In the genomic region with DNA sequence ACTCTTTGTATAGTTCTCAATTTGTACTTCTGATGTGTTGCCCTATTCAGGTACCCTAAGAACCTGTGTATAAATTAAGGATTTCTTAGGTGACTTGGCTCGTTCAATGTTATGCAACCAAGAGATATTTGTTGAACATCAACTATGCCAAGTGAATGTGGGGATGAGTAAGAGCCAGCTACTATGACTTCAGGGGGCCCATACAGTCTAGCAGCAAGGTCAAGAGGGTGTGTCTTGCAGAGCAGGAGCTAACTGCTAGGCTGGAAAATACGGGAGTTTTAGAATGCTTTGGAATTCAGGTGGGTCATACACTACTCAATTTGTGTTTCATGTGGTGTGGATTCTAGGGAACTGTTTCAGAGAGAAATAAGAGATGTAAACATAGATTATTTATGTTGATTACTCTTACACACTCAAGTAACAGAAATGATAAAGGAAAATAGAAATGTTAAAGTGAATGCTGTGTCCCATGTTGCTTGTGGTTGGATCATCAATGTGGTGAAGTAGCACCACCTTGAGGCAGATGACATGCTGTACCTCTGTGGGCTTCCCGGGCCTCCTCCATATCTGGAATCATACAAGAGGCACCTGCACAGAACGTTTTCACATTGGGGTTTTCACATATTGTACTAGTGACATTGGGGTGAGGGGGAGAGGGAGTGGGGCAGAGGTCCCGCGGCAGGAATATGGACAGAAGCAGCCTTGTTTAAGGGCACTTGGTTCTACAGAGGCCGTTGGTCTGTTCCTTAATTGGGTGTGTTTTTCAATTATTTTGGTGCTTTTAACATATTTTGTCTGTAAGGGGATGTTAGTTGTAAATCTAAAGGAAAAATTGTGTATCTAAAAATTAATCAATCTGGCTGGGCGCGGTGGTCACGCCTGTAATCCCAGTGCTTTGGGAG, we compare ENCODE assay signal across 8 cellular contexts. TPM values are rescaled to one million over a fixed set of nuclear protein-coding genes. Genes with fewer than 3 reads are reported as not detected.
A peak's percentile ranks its signal among the peaks of the same experiment; 100 is the strongest.
DNase-seq lines count a peak whose midpoint lies in the region; ATAC-seq, FAIRE-seq and TF ChIP-seq lines count a peak whose summit lies in the region.

No MANE protein-coding gene starts in this region.

- no peak overlapping the region for H3K14ac ChIP-seq in H1 (ENCODE audit: insufficient read length)

- peak; percentile 93 for TF ChIP-seq RAD21 in H1 (IDR thresholded peaks at IDR 0.05 in 1 of 2, conservative IDR thresholded peaks at IDR 0.05 in 1 of 2; ENCODE audit: low read depth in 2 of 2, low read length in 2 of 2)

- H3K36me3 ChIP-seq in H1 (ENCODE audit: control insufficient read depth in 2 of 4, insufficient read depth in 4 of 4, low read length in 3 of 4) (peaks cover under 1 to 5% (median 3%) of the 10 kb centered on the region in 4 experiments; a peak in 4 of 8 replicates), tibial artery (peaks cover 8 to 29% (median 9%) of the 10 kb centered on the region in 3 donors)

- H4K5ac ChIP-seq in H1 (ENCODE audit: insufficient read length, low read depth, low read length) = no peak overlapping the region

- no peak overlapping the region for H3K56ac ChIP-seq in H1 (replicated peaks; ENCODE audit: insufficient read length, low read depth, low read length)

- TF ChIP-seq POLR2A in H1 (IDR thresholded peaks at IDR 0.05; ENCODE audit: control extremely low read depth in 1 of 2, low read depth in 2 of 2, low read length in 2 of 2) = no peak

- no peaks in the 10 kb centered on the region for H4K20me1 ChIP-seq in H1 (replicated peaks in 1 of 2; ENCODE audit: control insufficient read depth in 1 of 2, insufficient read depth in 2 of 2, low read length in 2 of 2)

- H3K27me3 ChIP-seq in H1 (replicated peaks in 1 of 4; ENCODE audit: control insufficient read depth in 3 of 4, extremely low read depth in 1 of 4, insufficient read depth in 3 of 4, low read length in 3 of 4) = no peaks in the 10 kb centered on the region
- no peaks in the 10 kb centered on the region for H3K27me3 ChIP-seq in tibial artery

- TF ChIP-seq EP300 in H1 (IDR thresholded peaks at IDR 0.05; ENCODE audit: borderline replicate concordance in 1 of 2, low read depth in 2 of 2, low read length in 2 of 2) = no peak

- 75% methylated on average over 10 of the region's 10 CpGs; no CpG with 5 or more reads in 1 of the 2 experiments for WGBS in H1 (ENCODE audit: extremely low coverage in 1 of 2, insufficient coverage in 1 of 2, insufficient read length in 1 of 2, insufficient replicate concordance in 2 of 2, low coverage in 1 of 2, low lambda C conversion rate in 2 of 2, missing lambda C conversion rate in 1 of 2), 2 experiments

- POLR2A ChIA-PET in H1 (lab: Charles Lee; ENCODE audit: partially characterized antibody) = interaction anchor here (0.6 to 1.1 kb wide), 2 partner anchors 11 to 24 kb away, joined by 3 read pairs; no protein-coding TSS in a partner anchor

- peak; percentile 69 to 90 (median 83) for TF ChIP-seq CTCF in H1 (IDR thresholded peaks at IDR 0.05; ENCODE audit: control extremely low read depth in 1 of 3, insufficient read depth in 1 of 3, low read depth in 1 of 3, low read length in 3 of 3)
- peak; percentile 45 to 64 for TF ChIP-seq CTCF in tibial artery (IDR thresholded peaks at IDR 0.05)

- DNase-seq in AML-193 (lab: John Stamatoyannopoulos, UW) (peak; percentile 61 to 62), NCI-H2227 (lab: John Stamatoyannopoulos, UW; ENCODE audit: unreplicated experiment) (peak; percentile 63), H1 (ENCODE audit: low read depth in 1 of 2, low spot score in 2 of 2) (peak in 1 of 2 experiments; percentile 56), mucosa of gallbladder (ENCODE audit: low spot score) (peak; percentile 67), tibial artery (no peak)
- peak; percentile 37 for DNase-seq in activated CD4-positive, alpha-beta T cell treated with anti-CD3 and anti-CD28 coated beads, Interleukin-2, amount 50 U/mL, for 1 hour

- CTCF ChIA-PET in H1 (lab: Charles Lee; ENCODE audit: partially characterized antibody) = interaction anchor here (0.6 to 2.4 kb wide), 33 partner anchors 10 to 1191 kb away, joined by 3 to 19 read pairs (median 4); no protein-coding TSS in a partner anchor

- ATAC-seq in GM18511 (IDR thresholded peaks at IDR 0.05; ENCODE audit: unreplicated experiment) = peak; percentile 91
- peak; percentile 79 for ATAC-seq in HG03066 (IDR thresholded peaks at IDR 0.05; ENCODE audit: low read depth, unreplicated experiment)

- H3K27ac ChIP-seq in H1 (ENCODE audit: low read depth, low read length) (no peak overlapping the region), tibial artery (peak overlapping the region; percentile 30 to 61)

- FAIRE-seq in H1 (lab: Jason Lieb, UNC) = peak; percentile 63

- no peaks in the 10 kb centered on the region for H3K9me3 ChIP-seq in H1 (ENCODE audit: insufficient read depth in 2 of 2, low read depth in 1 of 2, low read length in 1 of 2)
- H3K9me3 ChIP-seq in tibial artery = no peaks in the 10 kb centered on the region

- no peak overlapping the region for H3K4me2 ChIP-seq in H1 (ENCODE audit: insufficient read depth in 1 of 2, low read depth in 2 of 2, low read length in 2 of 2)

- H3K4me3 ChIP-seq in H1 (ENCODE audit: extremely low read depth in 1 of 4, insufficient read depth in 2 of 4, low read depth in 3 of 4, low read length in 4 of 4) = no peak overlapping the region
- H3K4me3 ChIP-seq in tibial artery = no peak overlapping the region

- H2BK5ac ChIP-seq in H1 (ENCODE audit: low read depth, low read length) = no peak overlapping the region

- no peak overlapping the region for H2AK5ac ChIP-seq in H1 (ENCODE audit: low read depth, low read length)

- no peak overlapping the region for H3K4ac ChIP-seq in H1 (replicated peaks; ENCODE audit: insufficient read length, low read depth, low read length)

- H3K79me1 ChIP-seq in H1 (ENCODE audit: low read depth, low read length) = no peaks in the 10 kb centered on the region

- no peak overlapping the region for H2BK12ac ChIP-seq in H1 (ENCODE audit: low read depth, low read length)

- H3K18ac ChIP-seq in H1 (ENCODE audit: extremely low read depth, low read length) = no peak overlapping the region

- no peak overlapping the region for H3K9ac ChIP-seq in H1 (replicated peaks in 1 of 4; ENCODE audit: extremely low read depth in 1 of 4, low read depth in 3 of 4, low read length in 3 of 4)

- no peak overlapping the region for H2BK15ac ChIP-seq in H1 (ENCODE audit: low read length)

- no peak overlapping the region for H3K23ac ChIP-seq in H1 (ENCODE audit: insufficient read length)

- no peak overlapping the region for H4K91ac ChIP-seq in H1 (replicated peaks; ENCODE audit: insufficient read length, low read length)

- H2BK20ac ChIP-seq in H1 (ENCODE audit: low read length) = no peak overlapping the region

- no peak overlapping the region for H2AFZ ChIP-seq in H1 (ENCODE audit: low read length)

- H4K8ac ChIP-seq in H1 (ENCODE audit: extremely low read depth, insufficient read depth, low read length) = no peak overlapping the region

- no peaks in the 10 kb centered on the region for H3K23me2 ChIP-seq in H1 (ENCODE audit: low read depth, low read length)

- intact Hi-C loops in tibial artery (cut with DNase I; ENCODE audit: low total_unique reads) = no loop called here

- H3K79me2 ChIP-seq in H1 (ENCODE audit: control insufficient read depth in 1 of 2, insufficient read depth in 2 of 2, low read length in 2 of 2) = no peaks in the 10 kb centered on the region

- no peak overlapping the region for H2BK120ac ChIP-seq in H1 (replicated peaks; ENCODE audit: low read depth, low read length)

- H3K4me1 ChIP-seq in H1 (replicated peaks in 1 of 4; ENCODE audit: control insufficient read depth in 3 of 4, insufficient read depth in 4 of 4, low read length in 3 of 4) (peaks cover 0 to 4% (median 0%) of the 10 kb centered on the region in 4 experiments; a peak in 1 of 7 replicates), tibial artery (peaks cover 0 to 82% (median 30%) of the 10 kb centered on the region in 4 donors)

TF ChIP-seq in H1, 55 proteins besides CTCF, POLR2A, EP300 and RAD21 (continues in another document):
- TF ChIP-seq, protein P1, sequence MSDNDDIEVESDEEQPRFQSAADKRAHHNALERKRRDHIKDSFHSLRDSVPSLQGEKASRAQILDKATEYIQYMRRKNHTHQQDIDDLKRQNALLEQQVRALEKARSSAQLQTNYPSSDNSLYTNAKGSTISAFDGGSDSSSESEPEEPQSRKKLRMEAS (IDR thresholded peaks at IDR 0.05) = no peak
- TF ChIP-seq SRF (IDR thresholded peaks at IDR 0.05; ENCODE audit: low read depth, low read length) (no peak), BACH1 (IDR thresholded peaks at IDR 0.05; ENCODE audit: low read length) (no peak)

RNA-seq across cellular contexts. Expression of a gene that starts 12.4 kb away (rescaled TPM):
- 58.9 and 60.8 TPM in 2 replicates for total RNA-seq in H1 (2021; fragmentation: NEBNext Ultra II Directional; extraction: Animal tissue kit (Norgen Biotek cat#: 25700))
- polyA plus RNA-seq in H1 (2011; rRNA removed) = 15.1 and 24.0 TPM in 2 replicates
- polyA plus RNA-seq in H1 (2011; cell fraction: cytosol; rRNA removed) = 35.4 TPM
- 10.3 TPM for polyA plus RNA-seq in H1 (2011; cell fraction: nucleus; rRNA removed)
- 59.1 to 87.7 TPM (median 68.2 TPM) in 4 replicates for polyA plus RNA-seq in H1 (2012, experiment 1 of 2)
- 12.6 TPM for polyA plus RNA-seq in H1 (2012, experiment 2 of 2)
- polyA plus RNA-seq in H1 (2013, experiment 1 of 2) = 52.8 TPM
- 53.5 TPM for polyA plus RNA-seq in H1 (2013, experiment 2 of 2)
- polyA minus RNA-seq in H1 (2011; rRNA and poly(A)+ RNA removed) = 14.8 and 17.4 TPM in 2 replicates
- polyA minus RNA-seq in H1 (2011; cell fraction: cytosol; rRNA and poly(A)+ RNA removed) = 39.9 TPM
- polyA minus RNA-seq in H1 (2011; cell fraction: nucleus; rRNA and poly(A)+ RNA removed) = 12.0 TPM
- total RNA-seq in mucosa of gallbladder = 108 TPM

RNA-seq across cellular contexts. Expression of a gene that starts 30.0 kb away (rescaled TPM):
- not detected in 2 replicates for total RNA-seq in H1 (2021; fragmentation: NEBNext Ultra II Directional; extraction: Animal tissue kit (Norgen Biotek cat#: 25700))
- polyA plus RNA-seq in H1 (2011; rRNA removed) = not detected in 2 replicates
- not detected for polyA plus RNA-seq in H1 (2011; cell fraction: cytosol; rRNA removed)
- not detected for polyA plus RNA-seq in H1 (2011; cell fraction: nucleus; rRNA removed)
- not detected in 4 replicates for polyA plus RNA-seq in H1 (2012, experiment 1 of 2)
- not detected for polyA plus RNA-seq in H1 (2012, experiment 2 of 2)
- not detected for polyA plus RNA-seq in H1 (2013, experiment 1 of 2)
- not detected for polyA plus RNA-seq in H1 (2013, experiment 2 of 2)
- not detected in 2 replicates for polyA minus RNA-seq in H1 (2011; rRNA and poly(A)+ RNA removed)
- polyA minus RNA-seq in H1 (2011; cell fraction: cytosol; rRNA and poly(A)+ RNA removed) = not detected
- polyA minus RNA-seq in H1 (2011; cell fraction: nucleus; rRNA and poly(A)+ RNA removed) = not detected
- total RNA-seq in mucosa of gallbladder = not detected

RNA-seq across cellular contexts. Expression of a gene that starts 32.9 kb away (rescaled TPM):
- total RNA-seq in H1 (2021; fragmentation: NEBNext Ultra II Directional; extraction: Animal tissue kit (Norgen Biotek cat#: 25700)) = not detected in 2 replicates
- polyA plus RNA-seq in H1 (2011; rRNA removed) = 0.03 TPM in 1 of 2 replicates, not detected in the other
- polyA plus RNA-seq in H1 (2011; cell fraction: cytosol; rRNA removed) = 0.10 TPM
- polyA plus RNA-seq in H1 (2011; cell fraction: nucleus; rRNA removed) = not detected
- polyA plus RNA-seq in H1 (2012, experiment 1 of 2) = not detected in 4 replicates
- not detected for polyA plus RNA-seq in H1 (2012, experiment 2 of 2)
- polyA plus RNA-seq in H1 (2013, experiment 1 of 2) = 0.20 TPM
- polyA plus RNA-seq in H1 (2013, experiment 2 of 2) = 0.06 TPM
- polyA minus RNA-seq in H1 (2011; rRNA and poly(A)+ RNA removed) = 0.07 TPM in 1 of 2 replicates, not detected in the other
- polyA minus RNA-seq in H1 (2011; cell fraction: cytosol; rRNA and poly(A)+ RNA removed) = not detected
- not detected for polyA minus RNA-seq in H1 (2011; cell fraction: nucleus; rRNA and poly(A)+ RNA removed)
- 9.6 TPM for total RNA-seq in mucosa of gallbladder

Comparison
In these comparisons a context has a peak if more than half of its experiments do, and no peak if none do; other contexts are left out.
1. DNase-seq: peak in AML-193 (2 of 2), NCI-H2227 (single experiment), activated CD4-positive, alpha-beta T cell treated with anti-CD3 and anti-CD28 coated beads, Interleukin-2, amount 50 U/mL, for 1 hour (single experiment) and mucosa of gallbladder (single experiment); none in tibial artery (0 of 2).